Comparison of ENCODE assay signal across 1 cellular context in the genomic region with DNA sequence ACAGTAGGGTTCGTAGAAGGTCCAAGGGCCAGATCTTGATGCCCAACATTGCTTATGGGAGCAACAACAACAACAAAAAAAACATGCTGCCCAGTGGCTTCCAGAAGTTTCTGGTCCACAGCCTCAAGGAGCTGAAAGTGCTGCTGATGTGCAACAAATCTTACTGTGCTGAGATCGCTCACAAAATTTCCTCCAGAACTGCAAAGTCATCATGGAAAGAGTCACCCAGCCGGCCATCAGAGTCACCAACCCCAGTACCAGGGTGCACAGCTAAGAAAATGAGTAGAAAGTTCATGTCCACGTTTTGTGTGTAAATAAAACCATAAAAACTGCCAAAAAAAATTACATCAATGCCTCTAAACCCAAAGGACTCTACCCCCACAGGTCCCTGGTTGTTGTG.
TF ChIP-seq lines count a peak whose summit lies in the region.

No MANE protein-coding gene starts in this region.

TF ChIP-seq in GM12878, 131 proteins besides CTCF, POLR2A, EP300 and RAD21:
- TF ChIP-seq POLR2AphosphoS5 (IDR thresholded peaks at IDR 0.05; ENCODE audit: low read length), result peak; percentile 16
- TF ChIP-seq PML (IDR thresholded peaks at IDR 0.05; ENCODE audit: low read length), result no peak; the same call in 1 of the 2 replicates
- TF ChIP-seq SMAD5 (IDR thresholded peaks at IDR 0.05; ENCODE audit: low read depth), result 0 out of 2 replicates have a peak, but pooled peaks have one; percentile 11
- 0 out of 2 replicates have a peak, but pooled peaks have one; percentile 3 for TF ChIP-seq YY1 (IDR thresholded peaks at IDR 0.05; ENCODE audit: low read depth, low read length)
